Comparison of ENCODE assay signal across 30 cellular contexts in the genomic region with DNA sequence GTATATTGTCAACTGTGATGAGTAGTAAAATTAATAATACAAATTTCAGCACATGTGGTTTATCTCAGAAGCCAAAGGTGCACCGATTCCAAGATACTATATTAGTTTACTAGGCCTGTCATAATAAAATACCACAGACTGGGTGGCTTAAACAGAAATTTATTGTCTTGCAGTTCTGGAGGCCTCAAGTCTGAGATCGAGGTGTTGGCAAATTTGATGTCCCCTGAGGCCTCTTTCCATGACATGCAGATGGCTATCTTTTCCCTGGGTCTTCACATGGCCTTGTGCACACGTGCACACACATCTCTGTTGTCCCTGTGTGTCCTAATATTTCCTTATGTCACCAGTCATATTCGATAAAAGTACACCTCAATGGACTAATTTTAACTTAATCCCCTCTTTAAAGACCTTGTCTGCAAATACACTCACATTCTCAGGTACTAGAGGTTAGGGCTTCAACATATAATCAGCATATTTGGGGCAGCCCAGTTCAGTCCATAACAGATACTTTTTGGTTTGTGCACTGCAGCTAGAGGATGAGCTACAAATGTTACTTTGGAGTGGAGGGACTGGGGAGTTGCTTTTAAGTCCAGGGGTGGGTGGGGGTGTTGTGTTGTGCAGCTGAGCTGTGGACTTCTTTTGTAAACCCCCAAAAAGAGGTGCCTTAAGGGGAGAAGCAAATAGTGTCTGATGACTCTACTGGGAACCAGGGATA.
"Had no signal": no experiment of that assay in that cellular context is flagged by ENCODE, and none has a peak within 500 bp of the region (broad histone marks: within the 10 kb centered on the region; RNA-seq: fewer than 3 reads in every experiment).

No MANE protein-coding gene starts in this region.

- H3K9me3 ChIP-seq: adrenal gland, body of pancreas, heart left ventricle, ovary, psoas muscle, right atrium auricular region, stomach, thyroid gland, upper lobe of left lung, vagina had no signal

- H3K4me1 Mint-ChIP-seq: mesothelial cell of epicardium had no signal

- H3K27me3 ChIP-seq: adrenal gland, body of pancreas, heart left ventricle, ovary, right atrium auricular region, stomach, thyroid gland, upper lobe of left lung, vagina had no signal

- DNase-seq: activated CD4-positive, CD25-positive, alpha-beta regulatory T cell treated with anti-CD3 and anti-CD28 coated beads, Interleukin-2, amount 50 U/mL, for 72 hours; activated CD8-positive, alpha-beta memory T cell treated with anti-CD3 and anti-CD28 coated beads, Interleukin-2, amount 50 U/mL, for 4 hours; activated effector memory CD4-positive, alpha-beta T cell treated with anti-CD3 and anti-CD28 coated beads, Interleukin-2, amount 50 U/mL, for 16 hours; activated naive CD8-positive, alpha-beta T cell treated with anti-CD3 and anti-CD28 coated beads for 36 hours; activated T-cell treated with anti-CD3 and anti-CD28 coated beads, Interleukin-2, amount 50 U/mL, for 1 hour; adrenal gland; aorta; heart left ventricle; hypothalamus; kidney; ovary; psoas muscle; stimulated activated naive B cell treated with anti-CD40 and anti-IgM and Interleukin-4, amounts not matched to agents 10 μg/mL and 1 μg/mL and 100 μg/mL, for 72 hours; stomach; T1000; thyroid gland; upper lobe of left lung had no signal

- H3K27me3 Mint-ChIP-seq: activated CD4-positive, alpha-beta memory T cell treated with anti-CD3 and anti-CD28 coated beads for 36 hours; activated CD4-positive, alpha-beta T cell treated with anti-CD3 and anti-CD28 coated beads, Interleukin-2, amount 10 ng/mL, durations not matched to agents 24 days and 14 days; activated naive CD8-positive, alpha-beta T cell treated with anti-CD3 and anti-CD28 coated beads for 36 hours; naive B cell; stimulated activated naive B cell treated with anti-CD40 and anti-IgM and Interleukin-4, amounts not matched to agents 10 μg/mL and 1 μg/mL and 100 μg/mL, for 72 hours had no signal

- H3K4me3 ChIP-seq: adrenal gland, body of pancreas, heart left ventricle, ovary, psoas muscle, right atrium auricular region, stomach, thyroid gland, upper lobe of left lung, vagina had no signal

- H3K27ac ChIP-seq: adrenal gland, body of pancreas, heart left ventricle, ovary, psoas muscle, right atrium auricular region, stomach, thyroid gland, upper lobe of left lung, vagina, WERI-Rb-1 had no signal

- ATAC-seq: body of pancreas, esophagus mucosa, heart left ventricle had no signal

- H3K9me3 Mint-ChIP-seq: activated CD4-positive, alpha-beta memory T cell treated with anti-CD3 and anti-CD28 coated beads for 36 hours; activated CD4-positive, alpha-beta T cell treated with anti-CD3 and anti-CD28 coated beads, Interleukin-2, amount 10 ng/mL, durations not matched to agents 24 days and 14 days; activated naive CD4-positive, alpha-beta T cell treated with anti-CD3 and anti-CD28 coated beads for 36 hours; activated naive CD8-positive, alpha-beta T cell treated with anti-CD3 and anti-CD28 coated beads for 36 hours; immature natural killer cell; mesothelial cell of epicardium; naive B cell; stimulated activated naive B cell treated with anti-CD40 and anti-IgM and Interleukin-4, amounts not matched to agents 10 μg/mL and 1 μg/mL and 100 μg/mL, for 72 hours had no signal

- FAIRE-seq: endothelial cell of umbilical vein, kidney had no signal

- H3K4me3 Mint-ChIP-seq: activated CD4-positive, alpha-beta memory T cell treated with anti-CD3 and anti-CD28 coated beads for 36 hours; activated CD4-positive, alpha-beta T cell treated with anti-CD3 and anti-CD28 coated beads, Interleukin-2, amount 10 ng/mL, durations not matched to agents 24 days and 14 days; activated naive CD4-positive, alpha-beta T cell treated with anti-CD3 and anti-CD28 coated beads for 36 hours; activated naive CD8-positive, alpha-beta T cell treated with anti-CD3 and anti-CD28 coated beads for 36 hours; activated T-helper 1 cell treated with anti-CD3 and anti-CD28 coated beads, Interleukin-12 subunit alpha, Interleukin-12 subunit beta, Interleukin-2, Interleukin-4 antibody, amounts not matched to agents 30 ng/mL and 10 ng/mL and 1 ng/mL, durations not matched to agents 14 hours and 24 hours and 36 hours; immature natural killer cell; mesothelial cell of epicardium; naive B cell; stimulated activated naive B cell treated with anti-CD40 and anti-IgM and Interleukin-4, amounts not matched to agents 10 μg/mL and 1 μg/mL and 100 μg/mL, for 72 hours had no signal

- H3K36me3 ChIP-seq: adrenal gland, ovary, right atrium auricular region, thyroid gland, vagina, WERI-Rb-1 had no signal

- H3K4me1 ChIP-seq: body of pancreas, thyroid gland, upper lobe of left lung had no signal

- H3K27ac Mint-ChIP-seq: activated CD4-positive, alpha-beta memory T cell treated with anti-CD3 and anti-CD28 coated beads for 36 hours; activated CD4-positive, alpha-beta T cell treated with anti-CD3 and anti-CD28 coated beads, Interleukin-2, amount 10 ng/mL, durations not matched to agents 24 days and 14 days; activated naive CD4-positive, alpha-beta T cell treated with anti-CD3 and anti-CD28 coated beads for 36 hours; activated naive CD8-positive, alpha-beta T cell treated with anti-CD3 and anti-CD28 coated beads for 36 hours; activated T-helper 1 cell treated with anti-CD3 and anti-CD28 coated beads, Interleukin-12 subunit alpha, Interleukin-12 subunit beta, Interleukin-2, Interleukin-4 antibody, amounts not matched to agents 30 ng/mL and 10 ng/mL and 1 ng/mL, durations not matched to agents 14 hours and 24 hours and 36 hours; mesothelial cell of epicardium; stimulated activated naive B cell treated with anti-CD40 and anti-IgM and Interleukin-4, amounts not matched to agents 10 μg/mL and 1 μg/mL and 100 μg/mL, for 72 hours had no signal
